ENCODE assay signal across 8 cellular contexts in the genomic region with DNA sequence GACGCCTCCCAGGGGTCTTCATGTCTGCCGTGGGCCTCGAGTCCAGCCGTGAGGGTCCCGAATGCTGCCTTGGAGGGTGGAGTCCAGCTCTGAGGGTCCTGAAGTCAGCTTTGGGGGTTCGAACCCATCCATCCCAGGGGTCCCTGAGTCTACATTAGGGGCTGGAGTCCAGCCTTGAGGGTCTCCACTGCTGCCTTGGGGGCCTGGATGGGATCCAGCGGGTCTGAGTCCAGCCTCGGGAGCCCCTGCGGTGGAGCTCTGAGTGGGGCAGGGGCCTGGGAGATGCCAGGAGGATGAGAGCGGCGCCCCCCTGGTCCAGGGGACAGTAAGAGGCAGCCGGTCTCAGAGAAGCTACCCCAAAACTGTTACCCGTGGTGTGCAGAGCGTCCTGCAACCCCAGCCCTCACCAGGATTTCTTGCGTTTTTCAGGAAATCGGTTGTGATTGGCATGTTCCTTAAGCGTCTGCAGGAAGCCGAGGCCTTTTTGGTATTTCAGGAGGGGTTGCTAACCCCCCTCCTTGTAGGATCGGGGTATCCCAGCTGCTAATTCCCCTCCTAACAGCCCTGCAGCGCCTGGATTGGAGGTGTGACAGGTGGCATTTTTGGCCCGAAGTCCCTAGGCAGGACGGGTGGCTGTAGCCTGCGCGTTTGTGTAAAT. TPM values are rescaled to one million over a fixed set of nuclear protein-coding genes. Genes with fewer than 3 reads are reported as not detected.
DNase-seq lines count a peak whose midpoint lies in the region; ATAC-seq, FAIRE-seq and TF ChIP-seq lines count a peak whose summit lies in the region.

No MANE protein-coding gene starts in this region.

- no peak for TF ChIP-seq POLR2A in HCT116 (IDR thresholded peaks at IDR 0.05; ENCODE audit: borderline replicate concordance, extremely low read depth, insufficient read depth, insufficient read length)

- H4K20me1 ChIP-seq in HCT116 (ENCODE audit: insufficient read depth), result no peaks in the 10 kb centered on the region

- H3K27me3 ChIP-seq in HCT116 (ENCODE audit: insufficient read depth, low read length) (no peaks in the 10 kb centered on the region), small intestine (ENCODE audit: control insufficient read depth in 2 of 2, insufficient read depth in 2 of 2, low read length in 2 of 2) (no peaks in the 10 kb centered on the region)

- no peak for TF ChIP-seq RAD21 in HCT116 (IDR thresholded peaks at IDR 0.05; ENCODE audit: low read depth)

- 4 to 5% (median 4%) methylated on average over 24 of the region's 24 CpGs for WGBS in small intestine, 3 donors

- H3K4me1 ChIP-seq in HCT116 (ENCODE audit: control insufficient read depth in 1 of 2, insufficient read depth in 2 of 2, low read length in 2 of 2), result peaks cover 3 to 27% of the 10 kb centered on the region in 2 experiments
- no peaks in the 10 kb centered on the region for H3K4me1 ChIP-seq in small intestine (ENCODE audit: control insufficient read depth in 2 of 2, insufficient read depth in 1 of 2, low read depth in 1 of 2, low read length in 1 of 2)

- H3K4me3 ChIP-seq in HCT116 (replicated peaks in 1 of 2; ENCODE audit: low read depth in 1 of 2, low read length in 2 of 2) (peak overlapping the region; percentile 72 to 76), iPS-11a (ENCODE audit: low read depth, low read length) (peak overlapping the region; percentile 69), small intestine (ENCODE audit: low read depth in 1 of 2, low read length in 2 of 2) (peak overlapping the region; percentile 82 to 91)

- RAD21 ChIA-PET in HCT116 (lab: Charles Lee; ENCODE audit: low non-redundant PET in 1 of 2, low total read pairs in 2 of 2, uncharacterized antibody in 2 of 2, unreplicated experiment in 2 of 2), result no interaction called here

- H3K9ac ChIP-seq in HCT116 (ENCODE audit: low read length), result peak overlapping the region; percentile 93

- intact Hi-C loops in HCT116 (cut with micrococcal nuclease), result no loop called here

- CTCF ChIA-PET in HCT116 (lab: Charles Lee), result no interaction called here

- TF ChIP-seq CTCF in HCT116 (IDR thresholded peaks at IDR 0.05 in 2 of 3, conservative IDR thresholded peaks at IDR 0.05 in 1 of 3; ENCODE audit: borderline replicate concordance in 1 of 3, insufficient read depth in 1 of 3, low read depth in 2 of 3, low read length in 2 of 3), result no peak

- no peak overlapping the region for H2AFZ ChIP-seq in HCT116 (ENCODE audit: low read depth, low read length, poor library complexity, severe bottlenecking)

- BruUV-seq in HCT116 (replicated peaks; lab: Mats Ljungman, UMichigan), result no TSS peak

- no peak for DNase-seq in HCT116 (ENCODE audit: low read depth, low spot score)
- DNase-seq in activated naive CD4-positive, alpha-beta T cell treated with anti-CD3 and anti-CD28 coated beads, Interleukin-2, amount 50 U/mL, for 16 hours, result peak; percentile 16
- DNase-seq in small intestine, result no peak
- no peak for DNase-seq in stimulated activated naive CD4-positive, alpha-beta T cell treated with Interleukin-2 at 50 U/mL for 16 hours (lab: John Stamatoyannopoulos, UW)
- no peak for DNase-seq in NCI-H1105 (lab: John Stamatoyannopoulos, UW)

- peak overlapping the region; percentile 85; the same call in 1 of the 2 replicates for H3K27ac ChIP-seq in HCT116 (ENCODE audit: low read depth, low read length)
- H3K27ac ChIP-seq in small intestine (ENCODE audit: low read depth in 1 of 2, low read length in 1 of 2), result no peak overlapping the region

- H3K36me3 ChIP-seq in HCT116 (ENCODE audit: control insufficient read depth in 1 of 2, insufficient read depth in 2 of 2, low read length in 2 of 2), result no peaks in the 10 kb centered on the region
- H3K36me3 ChIP-seq in small intestine (ENCODE audit: control insufficient read depth in 2 of 2, insufficient read depth in 2 of 2, low read length in 2 of 2), result peaks cover 0 to 3% of the 10 kb centered on the region in 2 donors

- H3K4me2 ChIP-seq in HCT116 (ENCODE audit: low read length), result peak overlapping the region; percentile 81

- H3K79me2 ChIP-seq in HCT116 (ENCODE audit: insufficient read depth, low read length), result peaks cover 13% of the 10 kb centered on the region; the same call in 1 of the 2 replicates

- POLR2A ChIA-PET in HCT116 (lab: Charles Lee), result no interaction called here

- FAIRE-seq in small intestine (lab: Jason Lieb, UNC), result no peak

- ATAC-seq in HCT116, result no peak
- ATAC-seq in HG02678 (IDR thresholded peaks at IDR 0.05; ENCODE audit: unreplicated experiment), result no peak
- no peak for ATAC-seq in HG03095 (IDR thresholded peaks at IDR 0.05; ENCODE audit: unreplicated experiment)

- H3K9me2 ChIP-seq in HCT116 (ENCODE audit: insufficient read depth), result no peaks in the 10 kb centered on the region

- H3K9me3 ChIP-seq in HCT116 (ENCODE audit: control insufficient read depth in 1 of 2, insufficient read depth in 1 of 2, low read depth in 1 of 2, low read length in 2 of 2), result no peaks in the 10 kb centered on the region
- H3K9me3 ChIP-seq in small intestine (ENCODE audit: control insufficient read depth, low read depth), result no peaks in the 10 kb centered on the region

TF ChIP-seq in HCT116, 20 proteins besides CTCF, POLR2A, EP300 and RAD21:
- TF ChIP-seq EZH2 (IDR thresholded peaks at IDR 0.05) (no peak), ATF3 (IDR thresholded peaks at IDR 0.05) (no peak), EZH2phosphoT487 (IDR thresholded peaks at IDR 0.05; ENCODE audit: borderline replicate concordance) (no peak), CEBPB (IDR thresholded peaks at IDR 0.05; ENCODE audit: low read depth) (no peak), ZNF274 (IDR thresholded peaks at IDR 0.05; ENCODE audit: low read depth, low read length) (no peak), MAX (IDR thresholded peaks at IDR 0.05) (no peak), POLR2AphosphoS5 (IDR thresholded peaks at IDR 0.05; ENCODE audit: low read depth, low read length) (no peak), CBX3 (IDR thresholded peaks at IDR 0.05; ENCODE audit: low read depth) (no peak)
- TF ChIP-seq, protein P1, sequence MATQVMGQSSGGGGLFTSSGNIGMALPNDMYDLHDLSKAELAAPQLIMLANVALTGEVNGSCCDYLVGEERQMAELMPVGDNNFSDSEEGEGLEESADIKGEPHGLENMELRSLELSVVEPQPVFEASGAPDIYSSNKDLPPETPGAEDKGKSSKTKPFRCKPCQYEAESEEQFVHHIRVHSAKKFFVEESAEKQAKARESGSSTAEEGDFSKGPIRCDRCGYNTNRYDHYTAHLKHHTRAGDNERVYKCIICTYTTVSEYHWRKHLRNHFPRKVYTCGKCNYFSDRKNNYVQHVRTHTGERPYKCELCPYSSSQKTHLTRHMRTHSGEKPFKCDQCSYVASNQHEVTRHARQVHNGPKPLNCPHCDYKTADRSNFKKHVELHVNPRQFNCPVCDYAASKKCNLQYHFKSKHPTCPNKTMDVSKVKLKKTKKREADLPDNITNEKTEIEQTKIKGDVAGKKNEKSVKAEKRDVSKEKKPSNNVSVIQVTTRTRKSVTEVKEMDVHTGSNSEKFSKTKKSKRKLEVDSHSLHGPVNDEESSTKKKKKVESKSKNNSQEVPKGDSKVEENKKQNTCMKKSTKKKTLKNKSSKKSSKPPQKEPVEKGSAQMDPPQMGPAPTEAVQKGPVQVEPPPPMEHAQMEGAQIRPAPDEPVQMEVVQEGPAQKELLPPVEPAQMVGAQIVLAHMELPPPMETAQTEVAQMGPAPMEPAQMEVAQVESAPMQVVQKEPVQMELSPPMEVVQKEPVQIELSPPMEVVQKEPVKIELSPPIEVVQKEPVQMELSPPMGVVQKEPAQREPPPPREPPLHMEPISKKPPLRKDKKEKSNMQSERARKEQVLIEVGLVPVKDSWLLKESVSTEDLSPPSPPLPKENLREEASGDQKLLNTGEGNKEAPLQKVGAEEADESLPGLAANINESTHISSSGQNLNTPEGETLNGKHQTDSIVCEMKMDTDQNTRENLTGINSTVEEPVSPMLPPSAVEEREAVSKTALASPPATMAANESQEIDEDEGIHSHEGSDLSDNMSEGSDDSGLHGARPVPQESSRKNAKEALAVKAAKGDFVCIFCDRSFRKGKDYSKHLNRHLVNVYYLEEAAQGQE (IDR thresholded peaks at IDR 0.05; ENCODE audit: low read depth), result no peak

RNA-seq across cellular contexts. Expression of gene GTPBP6, which starts 1.7 kb away (rescaled TPM):
- 41.6 TPM for total RNA-seq in HCT116 (2021; ENCODE audit: unreplicated experiment)
- polyA plus RNA-seq in HCT116 (2012), result 32.2 and 36.5 TPM in 2 replicates
- 10 to 100 TPM; 34.9 to 69.7 (median 41.6) TPM for polyA plus RNA-seq in small intestine

RNA-seq across cellular contexts. Expression of gene PLCXD1, which starts 39.1 kb away (rescaled TPM):
- 26.3 TPM for total RNA-seq in HCT116 (2021; ENCODE audit: unreplicated experiment)
- polyA plus RNA-seq in HCT116 (2012), result 18.3 and 20.1 TPM in 2 replicates
- polyA plus RNA-seq in small intestine, result 10 to 100 TPM in 1 of 3 donors, 1 to 10 TPM in 2; 3.8 to 20.3 (median 6.3) TPM
